34 cellular contexts compared by ENCODE assay signal in the genomic region with DNA sequence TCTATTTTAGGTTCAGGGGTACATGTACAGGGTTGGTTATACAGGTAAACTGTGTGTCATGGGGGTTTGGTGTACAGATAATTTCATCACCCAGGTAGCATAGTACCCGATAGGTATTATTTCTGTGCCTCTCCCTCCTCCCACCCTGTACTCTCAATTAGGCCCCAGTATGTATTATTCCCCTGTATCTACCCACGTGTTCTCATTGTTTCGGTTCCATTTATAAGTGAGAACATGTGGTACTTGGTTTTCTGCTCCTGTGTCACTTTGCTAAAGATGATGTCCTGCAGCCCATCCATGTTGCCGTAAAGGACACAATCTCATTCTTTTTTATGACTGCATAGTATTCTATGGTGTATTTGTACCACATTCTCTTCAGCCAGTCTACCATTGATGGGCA.
"Had no signal": no experiment of that assay in that cellular context is flagged by ENCODE, and none has a peak within 500 bp of the region (broad histone marks: within the 10 kb centered on the region; RNA-seq: fewer than 3 reads in every experiment).

No MANE protein-coding gene starts in this region.

- H3K36me3 ChIP-seq: MG63 had no signal

- H3K9me3 ChIP-seq: MG63 had no signal

- H3K4me3 ChIP-seq: MG63 had no signal

- DNase-seq: Karpas-422, Kasumi-1, MG63, MM.1S, MV-4-11, NCI-H1048, NCI-H1092, NCI-H1092 treated with DMSO at 0.1 percent for 48 hours, NCI-H1105, NCI-H1105 treated with DMSO at 0.1 percent for 48 hours, NCI-H1417, NCI-H1417 treated with DMSO at 0.1 percent for 48 hours, NCI-H1436, NCI-H1436 treated with DMSO at 0.1 percent for 48 hours, NCI-H146, NCI-H1694, NCI-H1694 treated with DMSO at 0.1 percent for 48 hours, NCI-H187, NCI-H187 treated with DMSO at 0.1 percent for 48 hours, NCI-H1930, NCI-H2029, NCI-H2029 treated with DMSO at 0.1 percent for 48 hours, NCI-H2081, NCI-H2081 treated with DMSO at 0.1 percent for 48 hours, NCI-H2107, NCI-H2171, NCI-H2171 treated with DMSO at 0.1 percent for 48 hours, NCI-H2227 treated with DMSO at 0.1 percent for 48 hours, NCI-H226, NCI-H345, NCI-H446, NCI-H446 treated with DMSO at 0.1 percent for 48 hours, NCI-H510A had no signal

- H3K4me2 ChIP-seq: KMS-11 had no signal

- H3K27ac ChIP-seq: KMS-11 had no signal

- H3K27me3 ChIP-seq: MG63 had no signal

- H3K9ac ChIP-seq: KMS-11 had no signal
